20 cellular contexts compared by ENCODE assay signal in the genomic region with DNA sequence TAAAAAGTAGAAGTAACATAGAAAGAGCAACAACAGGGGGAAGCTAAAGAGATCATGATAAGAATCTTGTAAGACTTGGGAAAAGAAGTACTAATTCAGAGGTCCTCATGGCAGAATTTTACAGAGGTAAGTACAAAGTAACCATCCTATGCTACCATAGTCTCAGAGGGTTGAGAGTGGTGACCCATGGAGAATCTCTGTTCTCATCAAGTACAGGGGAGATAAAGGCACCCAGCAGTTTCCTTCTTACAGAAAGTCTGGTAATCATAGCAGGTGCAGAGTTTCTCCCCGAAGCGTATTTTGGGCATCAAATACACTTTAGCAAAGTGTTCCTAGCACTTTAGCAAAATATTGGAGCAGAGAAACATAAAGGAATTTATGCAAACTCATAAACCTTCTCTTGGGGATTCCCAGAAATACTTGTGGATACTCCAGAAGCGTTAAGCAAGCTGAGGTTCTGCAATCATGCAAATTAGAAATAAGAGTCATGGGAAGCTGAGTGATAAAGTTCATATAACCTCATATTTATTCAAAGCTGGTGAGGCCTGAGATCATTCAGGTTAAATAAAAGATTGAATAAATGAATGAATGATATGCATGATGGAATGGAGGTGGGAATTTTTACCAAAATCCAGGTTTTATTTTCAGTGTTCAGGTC.
"Had no signal": no experiment of that assay in that cellular context is flagged by ENCODE, and none has a peak within 500 bp of the region (broad histone marks: within the 10 kb centered on the region; RNA-seq: fewer than 3 reads in every experiment).

No MANE protein-coding gene starts in this region.

- H3K9me3 ChIP-seq: ovary, prostate gland had no signal

- H3K27ac ChIP-seq: epithelial cell of prostate, ovary, prostate gland had no signal

- H3K4me1 Mint-ChIP-seq: activated B cell treated with CpG ODN at 0.5 μM for 24 hours; activated naive CD8-positive, alpha-beta T cell treated with anti-CD3 and anti-CD28 coated beads, Interleukin-2, amount 10 ng/mL, durations not matched to agents 7 days and 5 days; natural killer cell; stimulated activated naive B cell treated with anti-CD40 and anti-IgM and Interleukin-4, amounts not matched to agents 10 μg/mL and 1 μg/mL and 100 μg/mL, for 72 hours had no signal

- H3K9me3 Mint-ChIP-seq: activated B cell treated with CpG ODN at 0.5 μM for 24 hours; activated CD4-positive, alpha-beta memory T cell treated with anti-CD3 and anti-CD28 coated beads for 36 hours; endodermal cell; stimulated activated naive B cell treated with anti-CD40 and anti-IgM and Interleukin-4, amounts not matched to agents 10 μg/mL and 1 μg/mL and 100 μg/mL, for 72 hours had no signal

- H3K4me3 Mint-ChIP-seq: activated B cell treated with CpG ODN at 0.5 μM for 24 hours; activated CD4-positive, alpha-beta memory T cell treated with anti-CD3 and anti-CD28 coated beads for 36 hours; activated naive CD8-positive, alpha-beta T cell treated with anti-CD3 and anti-CD28 coated beads, Interleukin-2, amount 10 ng/mL, durations not matched to agents 7 days and 5 days; endodermal cell; natural killer cell; stimulated activated naive B cell treated with anti-CD40 and anti-IgM and Interleukin-4, amounts not matched to agents 10 μg/mL and 1 μg/mL and 100 μg/mL, for 72 hours had no signal

- H3K27me3 ChIP-seq: ovary had no signal

- H3K36me3 ChIP-seq: ovary, prostate gland had no signal

- H3K27me3 Mint-ChIP-seq: activated B cell treated with CpG ODN at 0.5 μM for 24 hours; activated CD4-positive, alpha-beta memory T cell treated with anti-CD3 and anti-CD28 coated beads for 36 hours; activated naive CD8-positive, alpha-beta T cell treated with anti-CD3 and anti-CD28 coated beads, Interleukin-2, amount 10 ng/mL, durations not matched to agents 7 days and 5 days; stimulated activated naive B cell treated with anti-CD40 and anti-IgM and Interleukin-4, amounts not matched to agents 10 μg/mL and 1 μg/mL and 100 μg/mL, for 72 hours had no signal

- DNase-seq: activated B cell treated with CpG ODN at 0.5 μM for 24 hours; activated CD4-positive, alpha-beta memory T cell treated with anti-CD3 and anti-CD28 coated beads for 36 hours; activated CD4-positive, alpha-beta T cell treated with anti-CD3 and anti-CD28 coated beads for 4 hours; activated naive CD4-positive, alpha-beta T cell treated with Interleukin-2 at 50 U/mL for 16 hours; activated naive CD8-positive, alpha-beta T cell treated with anti-CD3 and anti-CD28 coated beads, Interleukin-2, amount 10 ng/mL, durations not matched to agents 7 days and 5 days; activated T-cell treated with anti-CD3 and anti-CD28 coated beads, Interleukin-2, amount 50 U/mL, for 48 hours; amygdala; cortex of kidney; endodermal cell; foreskin fibroblast; kidney; midbrain; natural killer cell; ovary; stimulated activated CD4-positive, alpha-beta T cell treated with anti-CD3 and anti-CD28 coated beads, Interleukin-2, amount 100 ng/mL, for 48 hours; stimulated activated CD8-positive, alpha-beta memory T cell treated with anti-CD3 and anti-CD28 coated beads, Interleukin-4, amount 100 ng/mL, for 48 hours; stimulated activated naive B cell treated with anti-CD40 and anti-IgM and Interleukin-4, amounts not matched to agents 10 μg/mL and 1 μg/mL and 100 μg/mL, for 72 hours had no signal

- H3K27ac Mint-ChIP-seq: activated B cell treated with CpG ODN at 0.5 μM for 24 hours; activated CD4-positive, alpha-beta memory T cell treated with anti-CD3 and anti-CD28 coated beads for 36 hours; activated naive CD8-positive, alpha-beta T cell treated with anti-CD3 and anti-CD28 coated beads, Interleukin-2, amount 10 ng/mL, durations not matched to agents 7 days and 5 days; natural killer cell; stimulated activated naive B cell treated with anti-CD40 and anti-IgM and Interleukin-4, amounts not matched to agents 10 μg/mL and 1 μg/mL and 100 μg/mL, for 72 hours had no signal

- ATAC-seq: natural killer cell; stimulated activated naive B cell treated with anti-CD40 and anti-IgM and Interleukin-4, amounts not matched to agents 10 μg/mL and 1 μg/mL and 100 μg/mL, for 72 hours had no signal

- H3K4me3 ChIP-seq: ovary, prostate gland had no signal

- FAIRE-seq: kidney, TTC549 had no signal

- H3K36me3 Mint-ChIP-seq: activated CD4-positive, alpha-beta memory T cell treated with anti-CD3 and anti-CD28 coated beads for 36 hours; activated naive CD8-positive, alpha-beta T cell treated with anti-CD3 and anti-CD28 coated beads, Interleukin-2, amount 10 ng/mL, durations not matched to agents 7 days and 5 days; natural killer cell; stimulated activated naive B cell treated with anti-CD40 and anti-IgM and Interleukin-4, amounts not matched to agents 10 μg/mL and 1 μg/mL and 100 μg/mL, for 72 hours had no signal

- H3K4me1 ChIP-seq: prostate gland had no signal
